In the genomic region with DNA sequence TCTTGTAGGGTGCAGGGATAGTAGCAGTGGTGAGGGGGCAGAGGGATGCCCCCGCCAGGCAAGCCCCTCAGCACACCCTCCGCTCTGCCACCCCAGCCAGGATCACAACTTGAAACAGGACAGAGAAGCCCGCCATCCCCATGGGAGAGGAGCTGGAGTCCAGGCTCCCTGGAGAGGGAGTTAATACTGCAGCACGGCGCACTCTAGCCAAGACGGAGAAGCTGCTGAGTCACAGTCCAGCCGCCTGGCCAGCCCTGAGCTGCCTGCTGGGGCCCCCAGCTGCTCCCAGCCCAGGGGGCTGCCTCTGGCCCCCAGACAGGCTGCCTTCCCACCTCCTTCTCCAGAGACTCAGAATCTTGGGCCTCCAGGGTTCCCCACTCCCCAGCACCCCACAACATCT, we compare ENCODE assay signal across 1 cellular context.
TF ChIP-seq lines count a peak whose summit lies in the region.

No MANE protein-coding gene starts in this region.

TF ChIP-seq in K562, 482 proteins besides CTCF, POLR2A, EP300 and RAD21 (continued from another document):
- TF ChIP-seq CLOCK (CRISPR knock-in tag; IDR thresholded peaks at IDR 0.05; ENCODE audit: borderline replicate concordance) (no peak), FOXK1 (CRISPR knock-in tag; IDR thresholded peaks at IDR 0.05; ENCODE audit: borderline replicate concordance) (no peak), TCF7L2 (IDR thresholded peaks at IDR 0.05; ENCODE audit: low read depth, low read length) (no peak), IRF2 (CRISPR knock-in tag; IDR thresholded peaks at IDR 0.05) (no peak), KDM5B (IDR thresholded peaks at IDR 0.05; ENCODE audit: insufficient replicate concordance, low read depth, low read length) (no peak), HCFC1 (IDR thresholded peaks at IDR 0.05; ENCODE audit: low read depth, low read length) (no peak), REST (CRISPR knock-in tag; IDR thresholded peaks at IDR 0.05; ENCODE audit: low read depth) (no peak), MAFF (IDR thresholded peaks at IDR 0.05; ENCODE audit: low read length) (peak; percentile 27; the same call in 1 of the 2 replicates), NFE2L1 (tag; IDR thresholded peaks at IDR 0.05; ENCODE audit: borderline replicate concordance, low read depth) (peak; percentile 55; the same call in 1 of the 2 replicates), KLF13 (tag; IDR thresholded peaks at IDR 0.05; ENCODE audit: borderline replicate concordance, low read depth) (no peak), NFIX (CRISPR knock-in tag; IDR thresholded peaks at IDR 0.05; ENCODE audit: low read depth) (no peak), SUPT5H (IDR thresholded peaks at IDR 0.05) (no peak), SP2 (IDR thresholded peaks at IDR 0.05; ENCODE audit: extremely low read depth, low read depth, low read length, poor library complexity, severe bottlenecking) (no peak), ARID1B (IDR thresholded peaks at IDR 0.05) (peak; percentile 31; the same call in 1 of the 2 replicates), ZNF324 (CRISPR knock-in tag; IDR thresholded peaks at IDR 0.05) (no peak), ZNF316 (IDR thresholded peaks at IDR 0.05) (peak; percentile 82), PPARD (CRISPR knock-in tag; IDR thresholded peaks at IDR 0.05) (no peak), ZZZ3 (IDR thresholded peaks at IDR 0.05) (no peak), TBL1XR1 (IDR thresholded peaks at IDR 0.05; ENCODE audit: low read length in 2 of 2) (no peak), RAD51 (IDR thresholded peaks at IDR 0.05; ENCODE audit: borderline replicate concordance, low read depth) (no peak), C11orf30 (IDR thresholded peaks at IDR 0.05; ENCODE audit: low read depth) (peak; percentile 92), ZNF584 (CRISPR knock-in tag; IDR thresholded peaks at IDR 0.05; ENCODE audit: low read depth) (no peak)
- TF ChIP-seq, protein P1, sequence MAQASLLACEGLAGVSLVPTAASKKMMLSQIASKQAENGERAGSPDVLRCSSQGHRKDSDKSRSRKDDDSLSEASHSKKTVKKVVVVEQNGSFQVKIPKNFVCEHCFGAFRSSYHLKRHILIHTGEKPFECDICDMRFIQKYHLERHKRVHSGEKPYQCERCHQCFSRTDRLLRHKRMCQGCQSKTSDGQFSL (CRISPR knock-in tag; IDR thresholded peaks at IDR 0.05) = no peak
- TF ChIP-seq, protein P1 (tag; IDR thresholded peaks at IDR 0.05) = no peak
- TF ChIP-seq, protein P2, sequence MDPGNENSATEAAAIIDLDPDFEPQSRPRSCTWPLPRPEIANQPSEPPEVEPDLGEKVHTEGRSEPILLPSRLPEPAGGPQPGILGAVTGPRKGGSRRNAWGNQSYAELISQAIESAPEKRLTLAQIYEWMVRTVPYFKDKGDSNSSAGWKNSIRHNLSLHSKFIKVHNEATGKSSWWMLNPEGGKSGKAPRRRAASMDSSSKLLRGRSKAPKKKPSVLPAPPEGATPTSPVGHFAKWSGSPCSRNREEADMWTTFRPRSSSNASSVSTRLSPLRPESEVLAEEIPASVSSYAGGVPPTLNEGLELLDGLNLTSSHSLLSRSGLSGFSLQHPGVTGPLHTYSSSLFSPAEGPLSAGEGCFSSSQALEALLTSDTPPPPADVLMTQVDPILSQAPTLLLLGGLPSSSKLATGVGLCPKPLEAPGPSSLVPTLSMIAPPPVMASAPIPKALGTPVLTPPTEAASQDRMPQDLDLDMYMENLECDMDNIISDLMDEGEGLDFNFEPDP (CRISPR knock-in tag; IDR thresholded peaks at IDR 0.05) = no peak
- TF ChIP-seq, protein P3, sequence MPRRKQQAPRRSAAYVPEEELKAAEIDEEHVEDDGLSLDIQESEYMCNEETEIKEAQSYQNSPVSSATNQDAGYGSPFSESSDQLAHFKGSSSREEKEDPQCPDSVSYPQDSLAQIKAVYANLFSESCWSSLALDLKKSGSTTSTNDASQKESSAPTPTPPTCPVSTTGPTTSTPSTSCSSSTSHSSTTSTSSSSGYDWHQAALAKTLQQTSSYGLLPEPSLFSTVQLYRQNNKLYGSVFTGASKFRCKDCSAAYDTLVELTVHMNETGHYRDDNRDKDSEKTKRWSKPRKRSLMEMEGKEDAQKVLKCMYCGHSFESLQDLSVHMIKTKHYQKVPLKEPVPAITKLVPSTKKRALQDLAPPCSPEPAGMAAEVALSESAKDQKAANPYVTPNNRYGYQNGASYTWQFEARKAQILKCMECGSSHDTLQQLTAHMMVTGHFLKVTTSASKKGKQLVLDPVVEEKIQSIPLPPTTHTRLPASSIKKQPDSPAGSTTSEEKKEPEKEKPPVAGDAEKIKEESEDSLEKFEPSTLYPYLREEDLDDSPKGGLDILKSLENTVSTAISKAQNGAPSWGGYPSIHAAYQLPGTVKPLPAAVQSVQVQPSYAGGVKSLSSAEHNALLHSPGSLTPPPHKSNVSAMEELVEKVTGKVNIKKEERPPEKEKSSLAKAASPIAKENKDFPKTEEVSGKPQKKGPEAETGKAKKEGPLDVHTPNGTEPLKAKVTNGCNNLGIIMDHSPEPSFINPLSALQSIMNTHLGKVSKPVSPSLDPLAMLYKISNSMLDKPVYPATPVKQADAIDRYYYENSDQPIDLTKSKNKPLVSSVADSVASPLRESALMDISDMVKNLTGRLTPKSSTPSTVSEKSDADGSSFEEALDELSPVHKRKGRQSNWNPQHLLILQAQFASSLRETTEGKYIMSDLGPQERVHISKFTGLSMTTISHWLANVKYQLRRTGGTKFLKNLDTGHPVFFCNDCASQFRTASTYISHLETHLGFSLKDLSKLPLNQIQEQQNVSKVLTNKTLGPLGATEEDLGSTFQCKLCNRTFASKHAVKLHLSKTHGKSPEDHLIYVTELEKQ (CRISPR knock-in tag; IDR thresholded peaks at IDR 0.05) = no peak
- TF ChIP-seq, protein P4, sequence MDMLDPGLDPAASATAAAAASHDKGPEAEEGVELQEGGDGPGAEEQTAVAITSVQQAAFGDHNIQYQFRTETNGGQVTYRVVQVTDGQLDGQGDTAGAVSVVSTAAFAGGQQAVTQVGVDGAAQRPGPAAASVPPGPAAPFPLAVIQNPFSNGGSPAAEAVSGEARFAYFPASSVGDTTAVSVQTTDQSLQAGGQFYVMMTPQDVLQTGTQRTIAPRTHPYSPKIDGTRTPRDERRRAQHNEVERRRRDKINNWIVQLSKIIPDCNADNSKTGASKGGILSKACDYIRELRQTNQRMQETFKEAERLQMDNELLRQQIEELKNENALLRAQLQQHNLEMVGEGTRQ (CRISPR knock-in tag; IDR thresholded peaks at IDR 0.05) = no peak
- TF ChIP-seq, protein P5, sequence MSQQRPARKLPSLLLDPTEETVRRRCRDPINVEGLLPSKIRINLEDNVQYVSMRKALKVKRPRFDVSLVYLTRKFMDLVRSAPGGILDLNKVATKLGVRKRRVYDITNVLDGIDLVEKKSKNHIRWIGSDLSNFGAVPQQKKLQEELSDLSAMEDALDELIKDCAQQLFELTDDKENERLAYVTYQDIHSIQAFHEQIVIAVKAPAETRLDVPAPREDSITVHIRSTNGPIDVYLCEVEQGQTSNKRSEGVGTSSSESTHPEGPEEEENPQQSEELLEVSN (IDR thresholded peaks at IDR 0.05; ENCODE audit: borderline replicate concordance in 1 of 2, extremely low read depth in 1 of 2, insufficient read depth in 1 of 2, insufficient read length in 1 of 2, low read depth in 1 of 2, low read length in 1 of 2, poor library complexity in 1 of 2, severe bottlenecking in 1 of 2) = no peak
